In genomic region chr1:154835531-154836285, GRCh38 we compare ENCODE assay signal across 1 cellular context.
TF ChIP-seq lines count a peak whose summit lies in the region.

No MANE protein-coding gene starts in this region.

TF ChIP-seq in IMR-90, 13 proteins besides CTCF, POLR2A, EP300 and RAD21 (continued from another document):
- TF ChIP-seq, protein P1, sequence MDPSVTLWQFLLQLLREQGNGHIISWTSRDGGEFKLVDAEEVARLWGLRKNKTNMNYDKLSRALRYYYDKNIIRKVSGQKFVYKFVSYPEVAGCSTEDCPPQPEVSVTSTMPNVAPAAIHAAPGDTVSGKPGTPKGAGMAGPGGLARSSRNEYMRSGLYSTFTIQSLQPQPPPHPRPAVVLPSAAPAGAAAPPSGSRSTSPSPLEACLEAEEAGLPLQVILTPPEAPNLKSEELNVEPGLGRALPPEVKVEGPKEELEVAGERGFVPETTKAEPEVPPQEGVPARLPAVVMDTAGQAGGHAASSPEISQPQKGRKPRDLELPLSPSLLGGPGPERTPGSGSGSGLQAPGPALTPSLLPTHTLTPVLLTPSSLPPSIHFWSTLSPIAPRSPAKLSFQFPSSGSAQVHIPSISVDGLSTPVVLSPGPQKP (IDR thresholded peaks at IDR 0.05; ENCODE audit: borderline replicate concordance, low read depth, low read length), result no peak
- no peak for TF ChIP-seq USF2 (IDR thresholded peaks at IDR 0.05; ENCODE audit: low read depth, low read length)
- no peak for TF ChIP-seq BHLHE40 (IDR thresholded peaks at IDR 0.05; ENCODE audit: low read depth, low read length)
- TF ChIP-seq FOS (IDR thresholded peaks at IDR 0.05; ENCODE audit: low read depth, low read length), result no peak
- no peak for TF ChIP-seq MAFK (IDR thresholded peaks at IDR 0.05; ENCODE audit: low read depth, low read length)
- TF ChIP-seq SMC3 (IDR thresholded peaks at IDR 0.05; ENCODE audit: low read depth, low read length), result no peak
